ENCODE assay signal across 8 cellular contexts in the genomic region with DNA sequence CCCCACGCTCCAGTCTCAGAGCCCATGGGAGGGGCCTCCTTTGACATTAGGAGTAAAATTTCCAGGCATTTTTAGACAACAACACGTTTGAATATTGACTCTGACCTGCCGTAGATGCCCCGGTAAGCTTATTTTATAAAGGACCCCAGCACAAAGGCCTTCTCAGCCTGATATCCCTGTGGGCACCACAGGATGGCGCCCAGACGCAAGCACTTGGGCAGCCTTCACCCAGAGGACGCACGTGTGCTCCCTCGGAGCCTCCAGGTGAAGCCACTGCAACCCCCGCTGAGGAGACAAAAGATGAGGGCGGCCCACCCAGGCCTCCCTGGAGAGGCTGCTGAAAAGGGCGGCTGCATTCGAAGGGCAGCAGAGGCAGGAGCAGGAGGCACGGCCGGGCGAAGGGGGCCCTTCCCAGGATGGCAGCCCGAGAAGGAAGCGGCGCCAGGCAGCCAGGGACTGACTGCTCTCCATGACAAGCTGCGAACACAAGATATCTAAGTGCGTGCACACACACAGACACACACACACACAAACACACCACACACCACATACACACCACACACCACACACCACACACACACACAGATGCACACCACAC. TPM values are rescaled to one million over a fixed set of nuclear protein-coding genes. Genes with fewer than 3 reads are reported as not detected.
DNase-seq lines count a peak whose midpoint lies in the region; ATAC-seq, FAIRE-seq and TF ChIP-seq lines count a peak whose summit lies in the region.

No MANE protein-coding gene starts in this region.

- H3K4me1 ChIP-seq in CD8-positive, alpha-beta memory T cell (ENCODE audit: insufficient read depth, low read length): peaks cover 6% of the 10 kb centered on the region
- peaks cover 0 to 26% of the 10 kb centered on the region in 2 experiments; a peak in 2 of 5 replicates for H3K4me1 ChIP-seq in K562 (replicated peaks in 1 of 2; ENCODE audit: control insufficient read depth in 2 of 2, insufficient read depth in 2 of 2, low read length in 2 of 2)
- H3K4me1 ChIP-seq in mesenchymal stem cell (ENCODE audit: control insufficient read depth, insufficient read depth, low read depth, low read length): peaks cover 3% of the 10 kb centered on the region
- H3K4me1 ChIP-seq in tibial nerve: peaks cover 0 to 9% (median 0%) of the 10 kb centered on the region in 4 donors

- H3K4me3 Mint-ChIP-seq in CD8-positive, alpha-beta memory T cell: no peak overlapping the region
- no peak overlapping the region for H3K4me3 Mint-ChIP-seq in T-cell

- peak overlapping the region; percentile 31 for H2BK15ac ChIP-seq in mesenchymal stem cell (ENCODE audit: low read depth, poor library complexity, severe bottlenecking)

- H2BK5ac ChIP-seq in mesenchymal stem cell (ENCODE audit: low read depth, low read length, poor library complexity, severe bottlenecking): no peak overlapping the region

- peaks cover 5% of the 10 kb centered on the region for H3K9me1 ChIP-seq in K562 (ENCODE audit: control insufficient read depth, insufficient read depth, low read length)

- TF ChIP-seq CTCF in K562 (IDR thresholded peaks at IDR 0.05 in 2 of 3, conservative IDR thresholded peaks at IDR 0.05 in 1 of 3; ENCODE audit: insufficient read depth in 2 of 3, low read depth in 1 of 3, low read length in 3 of 3) (peak; percentile 24 to 41 (median 37); a peak in 3 of 6 replicates), tibial nerve (IDR thresholded peaks at IDR 0.05) (peak; percentile 25 to 61 (median 33))

- H4K91ac ChIP-seq in mesenchymal stem cell (ENCODE audit: low read length): peak overlapping the region; percentile 5

- no peak overlapping the region for H3K23ac ChIP-seq in mesenchymal stem cell (ENCODE audit: low read length in 2 of 2)

- FAIRE-seq in K562 (lab: Jason Lieb, UNC): no peak

- no peak for TF ChIP-seq POLR2A in K562 (conservative IDR thresholded peaks at IDR 0.05)
- TF ChIP-seq POLR2A in tibial nerve (IDR thresholded peaks at IDR 0.05): no peak

- CTCF ChIA-PET in CD8-positive, alpha-beta memory T cell (lab: Charles Lee): interaction anchor here (0.7 to 4.0 kb wide), 9 partner anchors 8 to 238 kb away, joined by 3 to 28 read pairs (median 4); no protein-coding TSS in a partner anchor
- CTCF ChIA-PET in T-cell (lab: Charles Lee): interaction anchor here (0.6 to 2.2 kb wide), 3 partner anchors 229 to 234 kb away, joined by 3 to 8 read pairs (median 3); no protein-coding TSS in a partner anchor
- CTCF ChIA-PET in K562 (lab: Yijun Ruan, JAX; ENCODE audit: low intra/inter-chr PET ratio): no interaction called here

- no TSS peak for BruUV-seq in K562 (replicated peaks; lab: Mats Ljungman, UMichigan)

- H3K4me2 ChIP-seq in K562 (ENCODE audit: insufficient read depth, low read length) (no peak overlapping the region), mesenchymal stem cell (ENCODE audit: low read length, poor library complexity, severe bottlenecking) (no peak overlapping the region)

- H3K27ac Mint-ChIP-seq in CD8-positive, alpha-beta memory T cell: no peak overlapping the region
- H3K27ac Mint-ChIP-seq in T-cell: no peak overlapping the region

- H3K4me3 ChIP-seq in CD8-positive, alpha-beta memory T cell (ENCODE audit: low read length): no peak overlapping the region
- H3K4me3 ChIP-seq in K562 (no peak overlapping the region), mesenchymal stem cell (ENCODE audit: insufficient read depth in 1 of 2, low read depth in 1 of 2, low read length in 2 of 2) (no peak overlapping the region), tibial nerve (no peak overlapping the region)

- no peaks in the 10 kb centered on the region for H3K36me3 Mint-ChIP-seq in CD8-positive, alpha-beta memory T cell
- no peaks in the 10 kb centered on the region for H3K36me3 Mint-ChIP-seq in T-cell

- peaks cover 6 to 33% of the 10 kb centered on the region in 2 donors for H3K27me3 Mint-ChIP-seq in CD8-positive, alpha-beta memory T cell
- H3K27me3 Mint-ChIP-seq in T-cell: peaks cover 16 to 19% of the 10 kb centered on the region in 2 donors

- no peak overlapping the region for H2BK12ac ChIP-seq in mesenchymal stem cell (ENCODE audit: low read length in 2 of 2)

- peaks cover 0 to 1% (median 0%) of the 10 kb centered on the region in 3 donors for H3K4me1 Mint-ChIP-seq in CD8-positive, alpha-beta memory T cell
- H3K4me1 Mint-ChIP-seq in T-cell: peaks cover 0 to 6% (median 0%) of the 10 kb centered on the region in 3 donors

- ATAC-seq in T-cell (replicated peaks in 1 of 4): peak; percentile 79 to 91 (median 84)
- peak; percentile 59; the same call in 2 of the 3 replicates for ATAC-seq in K562
- no peak for ATAC-seq in HG02852 (IDR thresholded peaks at IDR 0.05; ENCODE audit: unreplicated experiment)

- 25% methylated on average over 18 of the region's 21 CpGs for WGBS in K562 (ENCODE audit: insufficient coverage, low coverage, missing lambda C conversion rate)
- 52% methylated on average over 20 of the region's 21 CpGs for WGBS in mesenchymal stem cell
- 29 to 32% methylated on average over 19 to 21 of the region's 21 CpGs for WGBS in tibial nerve, 2 donors

- H3K27ac ChIP-seq in CD8-positive, alpha-beta memory T cell (ENCODE audit: low read depth, low read length): no peak overlapping the region
- no peak overlapping the region; the same call in 2 of the 3 replicates for H3K27ac ChIP-seq in K562 (ENCODE audit: extremely low read depth, low read depth, low read length)
- no peak overlapping the region for H3K27ac ChIP-seq in mesenchymal stem cell (ENCODE audit: low read length, poor library complexity, severe bottlenecking)
- no peak overlapping the region for H3K27ac ChIP-seq in tibial nerve

- in situ Hi-C loops in K562 (cut with MboI): no loop called here

- peak in 3 of 5 donors; percentile 19 to 62 (median 45) for DNase-seq in CD8-positive, alpha-beta memory T cell
- DNase-seq in HT-29 (ENCODE audit: low spot score) (peak; percentile 77), T-cell (peak in 32 of 34 experiments; percentile 17 to 63 (median 46)), K562 (ENCODE audit: extremely low read depth in 1 of 4, low spot score in 3 of 4) (peak in 3 of 4 experiments; percentile 18 to 46 (median 44)), mesenchymal stem cell (peak; percentile 8), tibial nerve (ENCODE audit: low spot score in 2 of 2) (no peak), HuH-7.5 (ENCODE audit: low spot score) (no peak)

- H3K9me3 Mint-ChIP-seq in CD8-positive, alpha-beta memory T cell: no peaks in the 10 kb centered on the region
- no peaks in the 10 kb centered on the region for H3K9me3 Mint-ChIP-seq in T-cell

- no peak for TF ChIP-seq EP300 in K562 (IDR thresholded peaks at IDR 0.05; ENCODE audit: low read length)
- TF ChIP-seq EP300 in tibial nerve (IDR thresholded peaks at IDR 0.05): no peak

- H2BK120ac ChIP-seq in mesenchymal stem cell (ENCODE audit: low read depth, low read length): no peak overlapping the region

- peak overlapping the region in 1 of 2 experiments; percentile 30 for H3K14ac ChIP-seq in mesenchymal stem cell (ENCODE audit: low read length in 2 of 2)

- peak in 1 of 2 experiments; percentile 21; a peak in 1 of 4 replicates for TF ChIP-seq RAD21 in K562 (CRISPR knock-in tag; conservative IDR thresholded peaks at IDR 0.05 in 1 of 2, IDR thresholded peaks at IDR 0.05 in 1 of 2)

- no peak overlapping the region for H4K8ac ChIP-seq in mesenchymal stem cell (ENCODE audit: low read length)

- intact Hi-C loops in K562 (cut with micrococcal nuclease): no loop called here

- H3K9ac ChIP-seq in K562 (ENCODE audit: insufficient read depth in 1 of 2, low read depth in 2 of 2, low read length in 2 of 2) (no peak overlapping the region), mesenchymal stem cell (ENCODE audit: low read length) (no peak overlapping the region)

- no peaks in the 10 kb centered on the region for H3K27me3 ChIP-seq in CD8-positive, alpha-beta memory T cell (ENCODE audit: insufficient read depth, low read length, poor library complexity, severe bottlenecking)
- peaks cover 27 to 90% of the 10 kb centered on the region in 2 experiments for H3K27me3 ChIP-seq in K562 (ENCODE audit: control insufficient read depth in 2 of 2, insufficient read depth in 2 of 2, low read length in 2 of 2)
- H3K27me3 ChIP-seq in mesenchymal stem cell (ENCODE audit: control insufficient read depth in 1 of 2, insufficient read depth in 1 of 2, low read length in 2 of 2): peaks cover 12 to 85% of the 10 kb centered on the region in 2 experiments
- H3K27me3 ChIP-seq in tibial nerve: peaks cover 0 to 59% of the 10 kb centered on the region in 2 donors

- H3K79me2 ChIP-seq in K562 (ENCODE audit: control insufficient read depth, insufficient read depth, low read length): no peaks in the 10 kb centered on the region

- no peak overlapping the region for H3K4ac ChIP-seq in mesenchymal stem cell (ENCODE audit: low read depth in 1 of 2, low read length in 2 of 2)

- H4K20me1 ChIP-seq in K562 (replicated peaks; ENCODE audit: control insufficient read depth, insufficient read depth, low read length): peaks cover 10% of the 10 kb centered on the region

- H3K36me3 ChIP-seq in CD8-positive, alpha-beta memory T cell (ENCODE audit: insufficient read depth, low read length): no peaks in the 10 kb centered on the region
- H3K36me3 ChIP-seq in K562 (ENCODE audit: control insufficient read depth, insufficient read depth, low read length) (no peaks in the 10 kb centered on the region), mesenchymal stem cell (ENCODE audit: control insufficient read depth in 1 of 2, insufficient read depth in 2 of 2, low read depth in 1 of 2, low read length in 2 of 2) (no peaks in the 10 kb centered on the region), tibial nerve (no peaks in the 10 kb centered on the region)

- H3K79me1 ChIP-seq in mesenchymal stem cell (replicated peaks; ENCODE audit: low read length, poor library complexity, severe bottlenecking): no peaks in the 10 kb centered on the region

- POLR2A ChIA-PET in CD8-positive, alpha-beta memory T cell (lab: Charles Lee): no interaction called here
- POLR2A ChIA-PET in T-cell (lab: Charles Lee): no interaction called here
- POLR2A ChIA-PET in K562 (lab: Yijun Ruan, JAX): interaction anchor here (1.0 kb wide), 1 partner anchor 7 kb away, joined by 3 read pairs; no protein-coding TSS in a partner anchor

- no peak overlapping the region for H2AK5ac ChIP-seq in mesenchymal stem cell (ENCODE audit: low read length, severe bottlenecking)

- H2AFZ ChIP-seq in K562 (ENCODE audit: low read depth, low read length) (no peak overlapping the region), mesenchymal stem cell (ENCODE audit: low read depth, low read length) (no peak overlapping the region)

- peak overlapping the region in 1 of 2 experiments; percentile 25 for H3K18ac ChIP-seq in mesenchymal stem cell (ENCODE audit: low read depth in 1 of 2, low read length in 2 of 2)

- no peaks in the 10 kb centered on the region for H3K9me3 ChIP-seq in CD8-positive, alpha-beta memory T cell (ENCODE audit: low read length)
- no peaks in the 10 kb centered on the region for H3K9me3 ChIP-seq in K562 (replicated peaks; ENCODE audit: control insufficient read depth, insufficient read depth, low read depth, low read length)
- no peaks in the 10 kb centered on the region for H3K9me3 ChIP-seq in mesenchymal stem cell (ENCODE audit: control insufficient read depth, low read length)
- H3K9me3 ChIP-seq in tibial nerve: no peaks in the 10 kb centered on the region

RNA-seq across cellular contexts. Expression of a gene that starts 15.2 kb away (rescaled TPM):
- total RNA-seq in CD8-positive, alpha-beta memory T cell: not detected
- not detected for polyA plus RNA-seq in CD8-positive, alpha-beta memory T cell
- 1.8 and 3.4 TPM in 2 replicates for total RNA-seq in HT-29 (2014; rRNA removed; shearing (Covaris generic))
- not detected for total RNA-seq in T-cell
- total RNA-seq in K562 (2011; cell fraction: chromatin; rRNA removed; ENCODE audit: low replicate concordance): not detected in 2 replicates
- total RNA-seq in K562 (2011; cell fraction: nucleolus; rRNA removed): not detected in 2 replicates
- not detected in 2 replicates for total RNA-seq in K562 (2011; cell fraction: nucleoplasm; rRNA removed)
- not detected in 2 replicates for total RNA-seq in K562 (2014; rRNA removed)
- not detected in 2 replicates for total RNA-seq in K562 (2014; rRNA removed; fragmentation: Illumina TruSeq; extraction: Trizol)
- not detected in 2 replicates for total RNA-seq in K562 (2015; rRNA removed; fragmentation: Illumina TruSeq; extraction: Trizol)
- total RNA-seq in K562 (2021): not detected in 2 replicates
- polyA plus RNA-seq in K562 (2011; rRNA removed): not detected in 2 replicates
- 0.06 TPM in 1 of 2 replicates, not detected in the other for polyA plus RNA-seq in K562 (2011; cell fraction: cytosol; rRNA removed)
- polyA plus RNA-seq in K562 (2011; cell fraction: nucleus; rRNA removed): not detected in 2 replicates
- polyA plus RNA-seq in K562 (2012): not detected in 2 replicates
- polyA plus RNA-seq in K562 (2014; fragmentation: Illumina TruSeq; extraction: Trizol): not detected in 2 replicates
- polyA plus RNA-seq in K562 (2014; fragmentation: Nextera tagmentation; extraction: Ambion mirVana): not detected
- polyA plus RNA-seq in K562 (2014; rRNA removed): not detected in 2 replicates
- polyA minus RNA-seq in K562 (2011; rRNA and poly(A)+ RNA removed): not detected in 2 replicates
- not detected in 2 replicates for polyA minus RNA-seq in K562 (2011; cell fraction: cytosol; rRNA and poly(A)+ RNA removed)
- not detected in 2 replicates for polyA minus RNA-seq in K562 (2011; cell fraction: nucleus; rRNA and poly(A)+ RNA removed)
- not detected for polyA plus RNA-seq in mesenchymal stem cell (2013, experiment 1 of 2)
- polyA plus RNA-seq in mesenchymal stem cell (2013, experiment 2 of 2): not detected
- 1 to 10 TPM in 1 of 4 donors, not detected in 3; 1.3 TPM for total RNA-seq in tibial nerve

RNA-seq across cellular contexts. Expression of a gene that starts 25.8 kb away (rescaled TPM):
- not detected for total RNA-seq in CD8-positive, alpha-beta memory T cell
- polyA plus RNA-seq in CD8-positive, alpha-beta memory T cell: not detected
- total RNA-seq in HT-29 (2014; rRNA removed; shearing (Covaris generic)): not detected in 2 replicates
- under 1 TPM in 2 of 5 donors, not detected in 3; 0.53 to 0.82 TPM for total RNA-seq in T-cell
- total RNA-seq in K562 (2011; cell fraction: chromatin; rRNA removed; ENCODE audit: low replicate concordance): not detected in 2 replicates
- not detected in 2 replicates for total RNA-seq in K562 (2011; cell fraction: nucleolus; rRNA removed)
- not detected in 2 replicates for total RNA-seq in K562 (2011; cell fraction: nucleoplasm; rRNA removed)
- total RNA-seq in K562 (2014; rRNA removed): not detected in 2 replicates
- not detected in 2 replicates for total RNA-seq in K562 (2014; rRNA removed; fragmentation: Illumina TruSeq; extraction: Trizol)
- not detected in 2 replicates for total RNA-seq in K562 (2015; rRNA removed; fragmentation: Illumina TruSeq; extraction: Trizol)
- total RNA-seq in K562 (2021): not detected in 2 replicates
- polyA plus RNA-seq in K562 (2011; rRNA removed): not detected in 2 replicates
- polyA plus RNA-seq in K562 (2011; cell fraction: cytosol; rRNA removed): not detected in 2 replicates
- polyA plus RNA-seq in K562 (2011; cell fraction: nucleus; rRNA removed): not detected in 2 replicates
- polyA plus RNA-seq in K562 (2012): not detected in 2 replicates
- not detected in 2 replicates for polyA plus RNA-seq in K562 (2014; fragmentation: Illumina TruSeq; extraction: Trizol)
- polyA plus RNA-seq in K562 (2014; fragmentation: Nextera tagmentation; extraction: Ambion mirVana): not detected
- polyA plus RNA-seq in K562 (2014; rRNA removed): not detected in 2 replicates
- polyA minus RNA-seq in K562 (2011; rRNA and poly(A)+ RNA removed): not detected in 2 replicates
- not detected in 2 replicates for polyA minus RNA-seq in K562 (2011; cell fraction: cytosol; rRNA and poly(A)+ RNA removed)
- polyA minus RNA-seq in K562 (2011; cell fraction: nucleus; rRNA and poly(A)+ RNA removed): not detected in 2 replicates
- not detected for polyA plus RNA-seq in mesenchymal stem cell (2013, experiment 1 of 2)
- not detected for polyA plus RNA-seq in mesenchymal stem cell (2013, experiment 2 of 2)
- 1 to 10 TPM in 1 of 4 donors, not detected in 3; 1.8 TPM for total RNA-seq in tibial nerve

RNA-seq across cellular contexts. Expression of a gene that starts 47.6 kb away (rescaled TPM):
- 1 to 10 TPM; 3.3 to 3.5 TPM for total RNA-seq in CD8-positive, alpha-beta memory T cell
- not detected for polyA plus RNA-seq in CD8-positive, alpha-beta memory T cell
- total RNA-seq in HT-29 (2014; rRNA removed; shearing (Covaris generic)): 9.9 and 11.4 TPM in 2 replicates
- total RNA-seq in T-cell (under 1 TPM in 4 of 5 donors, not detected in 1; 0.30 to 0.98 (median 0.60) TPM), K562 (2014; rRNA removed) (not detected in 2 replicates), K562 (2014; rRNA removed; fragmentation: Illumina TruSeq; extraction: Trizol) (not detected in 2 replicates), K562 (2015; rRNA removed; fragmentation: Illumina TruSeq; extraction: Trizol) (not detected in 2 replicates), K562 (2021) (0.16 and 0.67 TPM in 2 replicates), tibial nerve (100 to 1,000 TPM; 131 to 246 (median 173) TPM)
- not detected in 2 replicates for total RNA-seq in K562 (2011; cell fraction: chromatin; rRNA removed; ENCODE audit: low replicate concordance)
- not detected in 2 replicates for total RNA-seq in K562 (2011; cell fraction: nucleolus; rRNA removed)
- not detected in 2 replicates for total RNA-seq in K562 (2011; cell fraction: nucleoplasm; rRNA removed)
- polyA plus RNA-seq in K562 (2011; rRNA removed) (not detected in 2 replicates), K562 (2014; fragmentation: Illumina TruSeq; extraction: Trizol) (not detected in 2 replicates), K562 (2014; fragmentation: Nextera tagmentation; extraction: Ambion mirVana) (not detected), K562 (2014; rRNA removed) (0.03 TPM in 1 of 2 replicates, not detected in the other)
- 0.01 TPM in 1 of 2 replicates, not detected in the other for polyA plus RNA-seq in K562 (2011; cell fraction: cytosol; rRNA removed)
- polyA plus RNA-seq in K562 (2011; cell fraction: nucleus; rRNA removed): 0.03 TPM in 1 of 2 replicates, not detected in the other
- polyA plus RNA-seq in K562 (2012): 0.03 and 0.04 TPM in 2 replicates
- 0.07 and 0.18 TPM in 2 replicates for polyA minus RNA-seq in K562 (2011; rRNA and poly(A)+ RNA removed)
- polyA minus RNA-seq in K562 (2011; cell fraction: cytosol; rRNA and poly(A)+ RNA removed): 5.3 TPM in 1 of 2 replicates, not detected in the other
- not detected in 2 replicates for polyA minus RNA-seq in K562 (2011; cell fraction: nucleus; rRNA and poly(A)+ RNA removed)
- polyA plus RNA-seq in mesenchymal stem cell (2013, experiment 1 of 2): 374 TPM
- 355 TPM for polyA plus RNA-seq in mesenchymal stem cell (2013, experiment 2 of 2)

Comparison
In these comparisons a context has a peak if more than half of its experiments do, and no peak if none do; other contexts are left out.
1. DNase-seq: peak in CD8-positive, alpha-beta memory T cell (3 of 5), HT-29 (single experiment), T-cell (32 of 34), K562 (3 of 4) and mesenchymal stem cell (single experiment); none in tibial nerve (0 of 2) and HuH-7.5 (single experiment).
2. RNA of a gene that starts 47.6 kb away (total RNA-seq): 131 to 246 TPM in tibial nerve; 9.9 to 11.4 TPM in HT-29, 3.3 to 3.5 TPM in CD8-positive, alpha-beta memory T cell, 0.30 to 0.98 TPM in T-cell and 0.16 to 0.67 TPM in K562; every median in the first group is over 10 times any median in the second.